In the genomic region with DNA sequence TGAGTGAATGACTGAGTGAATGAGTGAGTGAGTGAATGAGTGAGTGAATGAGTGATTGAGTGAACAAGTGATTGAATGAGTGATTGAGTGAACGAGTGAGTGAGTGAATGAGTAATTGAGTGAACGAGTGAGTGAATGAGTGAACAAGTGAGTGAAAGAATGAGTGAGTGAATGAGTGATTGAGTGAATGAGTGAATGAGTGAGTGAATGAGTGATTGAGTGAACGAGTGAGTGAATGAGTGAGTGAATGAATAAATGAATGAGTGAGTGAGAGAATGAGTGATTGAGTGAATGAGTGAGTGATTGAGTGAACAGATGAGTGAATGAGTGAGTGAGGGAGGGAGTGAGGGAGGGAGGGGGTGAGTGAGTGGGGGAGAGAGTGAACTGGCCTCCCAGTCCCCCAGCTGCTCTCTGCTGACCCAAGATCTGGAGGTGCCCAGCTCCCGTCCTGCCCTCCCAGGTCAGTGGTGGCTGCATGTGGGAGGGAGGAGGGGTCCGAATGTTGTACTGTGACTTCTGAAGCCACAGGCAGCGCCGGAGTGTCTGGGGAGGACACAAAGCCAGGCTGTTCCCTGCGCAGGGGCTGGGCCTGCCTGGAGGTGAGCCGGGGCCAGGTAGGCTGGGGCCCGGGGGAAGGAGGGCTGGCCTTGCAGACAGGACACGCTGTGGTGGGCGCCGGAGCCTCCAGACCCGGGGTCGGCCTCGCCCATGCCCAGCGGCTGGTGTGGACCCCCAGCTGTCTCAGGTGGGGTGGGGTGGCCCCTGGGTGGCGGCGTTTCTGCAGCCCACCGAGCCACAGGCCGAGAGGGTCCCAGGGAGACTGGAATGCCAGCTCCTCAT, we compare ENCODE assay signal across 16 cellular contexts. TPM values are rescaled to one million over a fixed set of nuclear protein-coding genes. Genes with fewer than 3 reads are reported as not detected.
DNase-seq lines count a peak whose midpoint lies in the region; ATAC-seq, FAIRE-seq and TF ChIP-seq lines count a peak whose summit lies in the region.
"Had no signal": no experiment of that assay in that cellular context is flagged by ENCODE, and none has a peak within 500 bp of the region (broad histone marks: within the 10 kb centered on the region; RNA-seq: fewer than 3 reads in every experiment).

No MANE protein-coding gene starts in this region.

- H3K4me3 ChIP-seq in K562 (no peak overlapping the region), esophagus squamous epithelium (no peak overlapping the region), left lung (no peak overlapping the region), ovary (no peak overlapping the region)
- H3K4me3 ChIP-seq: suprapubic skin had no signal

- CTCF ChIA-PET in activated CD4-positive, alpha-beta T cell treated with anti-CD3 and anti-CD28 coated beads for 36 hours (lab: Charles Lee), result no interaction called here
- CTCF ChIA-PET in HEK293T (lab: Yijun Ruan, JAX) (interaction anchor here (1.0 kb wide), 1 partner anchor 9 kb away, joined by 3 read pairs; no protein-coding TSS in a partner anchor), K562 (lab: Yijun Ruan, JAX; ENCODE audit: low intra/inter-chr PET ratio) (no interaction called here)

- H3K4me3 Mint-ChIP-seq in activated CD4-positive, alpha-beta T cell treated with anti-CD3 and anti-CD28 coated beads for 36 hours, result no peak overlapping the region
- H3K4me3 Mint-ChIP-seq in stimulated activated effector memory CD8-positive, alpha-beta T cell treated with anti-CD3 and anti-CD28 coated beads, Interleukin-12 subunit alpha, Interleukin-12 subunit beta, amount 100 ng/mL, for 72 hours, result no peak overlapping the region
- H3K4me3 Mint-ChIP-seq: activated CD4-positive, alpha-beta T cell treated with anti-CD3 and anti-CD28 coated beads, Interleukin-2, amount 10 ng/mL, durations not matched to agents 24 days and 14 days had no signal

- no peak overlapping the region for H3K27ac Mint-ChIP-seq in activated CD4-positive, alpha-beta T cell treated with anti-CD3 and anti-CD28 coated beads for 36 hours
- H3K27ac Mint-ChIP-seq in stimulated activated effector memory CD8-positive, alpha-beta T cell treated with anti-CD3 and anti-CD28 coated beads, Interleukin-12 subunit alpha, Interleukin-12 subunit beta, amount 100 ng/mL, for 72 hours, result no peak overlapping the region
- H3K27ac Mint-ChIP-seq: activated CD4-positive, alpha-beta T cell treated with anti-CD3 and anti-CD28 coated beads, Interleukin-2, amount 10 ng/mL, durations not matched to agents 24 days and 14 days had no signal

- no peak for TF ChIP-seq EP300 in K562 (IDR thresholded peaks at IDR 0.05; ENCODE audit: low read length)
- no peak for TF ChIP-seq EP300 in ovary (IDR thresholded peaks at IDR 0.05)

- no TSS peak for BruUV-seq in K562 (replicated peaks; lab: Mats Ljungman, UMichigan)

- 76% methylated on average over 12 of the region's 21 CpGs for WGBS in K562 (ENCODE audit: insufficient coverage, low coverage, missing lambda C conversion rate)
- WGBS in esophagus squamous epithelium, 2 donors, result 85 to 89% methylated on average over 13 to 15 of the region's 21 CpGs
- WGBS in ovary, 3 donors, result 85 to 90% (median 88%) methylated on average over 21 of the region's 21 CpGs

- intact Hi-C loops in activated CD4-positive, alpha-beta T cell treated with anti-CD3 and anti-CD28 coated beads for 36 hours (cut with DNase I, micrococcal nuclease), result no loop called here
- intact Hi-C loops in K562 (cut with micrococcal nuclease), result no loop called here
- intact Hi-C loops in esophagus squamous epithelium (cut with DNase I), result no loop called here
- intact Hi-C loops in left lung (cut with DNase I), result no loop called here
- intact Hi-C loops in ovary (cut with DNase I), result no loop called here

- POLR2A ChIA-PET in activated CD4-positive, alpha-beta T cell treated with anti-CD3 and anti-CD28 coated beads for 36 hours (lab: Charles Lee), result no interaction called here
- POLR2A ChIA-PET in HEK293T (lab: Yijun Ruan, JAX) (no interaction called here), K562 (lab: Yijun Ruan, JAX) (interaction anchor here (0.6 to 0.9 kb wide), 4 partner anchors 17 to 475 kb away, joined by 3 read pairs; no protein-coding TSS in a partner anchor)

- no peak for FAIRE-seq in K562 (lab: Jason Lieb, UNC)

- H4K20me1 ChIP-seq in K562 (replicated peaks; ENCODE audit: control insufficient read depth, insufficient read depth, low read length), result no peaks in the 10 kb centered on the region

- no peaks in the 10 kb centered on the region for H3K79me2 ChIP-seq in K562 (ENCODE audit: control insufficient read depth, insufficient read depth, low read length)

- H3K27me3 ChIP-seq in K562 (ENCODE audit: control insufficient read depth in 2 of 2, insufficient read depth in 2 of 2, low read length in 2 of 2) (no peaks in the 10 kb centered on the region), esophagus squamous epithelium (no peaks in the 10 kb centered on the region), left lung (no peaks in the 10 kb centered on the region), ovary (no peaks in the 10 kb centered on the region)
- H3K27me3 ChIP-seq: spleen, suprapubic skin had no signal

- no peaks in the 10 kb centered on the region for H3K36me3 Mint-ChIP-seq in activated CD4-positive, alpha-beta T cell treated with anti-CD3 and anti-CD28 coated beads for 36 hours (ENCODE audit: low read depth)
- H3K36me3 Mint-ChIP-seq in stimulated activated effector memory CD8-positive, alpha-beta T cell treated with anti-CD3 and anti-CD28 coated beads, Interleukin-12 subunit alpha, Interleukin-12 subunit beta, amount 100 ng/mL, for 72 hours, result no peaks in the 10 kb centered on the region

- in situ Hi-C loops in K562 (cut with MboI), result no loop called here

- no peak overlapping the region for H3K4me2 ChIP-seq in K562 (ENCODE audit: insufficient read depth, low read length)

- no peaks in the 10 kb centered on the region for H3K9me3 Mint-ChIP-seq in activated CD4-positive, alpha-beta T cell treated with anti-CD3 and anti-CD28 coated beads for 36 hours (ENCODE audit: low read depth)
- H3K9me3 Mint-ChIP-seq in stimulated activated effector memory CD8-positive, alpha-beta T cell treated with anti-CD3 and anti-CD28 coated beads, Interleukin-12 subunit alpha, Interleukin-12 subunit beta, amount 100 ng/mL, for 72 hours, result no peaks in the 10 kb centered on the region
- H3K9me3 Mint-ChIP-seq: activated CD4-positive, alpha-beta T cell treated with anti-CD3 and anti-CD28 coated beads, Interleukin-2, amount 10 ng/mL, durations not matched to agents 24 days and 14 days had no signal

- TF ChIP-seq RAD21 in K562 (CRISPR knock-in tag; conservative IDR thresholded peaks at IDR 0.05 in 1 of 2, IDR thresholded peaks at IDR 0.05 in 1 of 2), result no peak

- H3K4me1 ChIP-seq in K562 (replicated peaks in 1 of 2; ENCODE audit: control insufficient read depth in 2 of 2, insufficient read depth in 2 of 2, low read length in 2 of 2), result peaks cover 8 to 66% of the 10 kb centered on the region in 2 experiments; a peak in 3 of 5 replicates
- peaks cover 7 to 48% (median 16%) of the 10 kb centered on the region in 3 donors for H3K4me1 ChIP-seq in esophagus squamous epithelium
- H3K4me1 ChIP-seq in left lung, result peaks cover 0 to 36% of the 10 kb centered on the region in 2 donors
- H3K4me1 ChIP-seq in ovary (ENCODE audit: insufficient read depth), result no peaks in the 10 kb centered on the region

- TF ChIP-seq POLR2A in K562 (conservative IDR thresholded peaks at IDR 0.05) (no peak), esophagus squamous epithelium (IDR thresholded peaks at IDR 0.05) (no peak), ovary (IDR thresholded peaks at IDR 0.05) (no peak)

- peak overlapping the region in 1 of 2 experiments; percentile 71; a peak in 2 of 4 replicates for H3K9ac ChIP-seq in K562 (ENCODE audit: insufficient read depth in 1 of 2, low read depth in 2 of 2, low read length in 2 of 2)

- H3K36me3 ChIP-seq in K562 (ENCODE audit: control insufficient read depth, insufficient read depth, low read length) (no peaks in the 10 kb centered on the region), esophagus squamous epithelium (no peaks in the 10 kb centered on the region), left lung (no peaks in the 10 kb centered on the region), ovary (no peaks in the 10 kb centered on the region)
- H3K36me3 ChIP-seq: spleen, suprapubic skin had no signal

- peaks cover 16% of the 10 kb centered on the region for H3K4me1 Mint-ChIP-seq in activated CD4-positive, alpha-beta T cell treated with anti-CD3 and anti-CD28 coated beads for 36 hours
- H3K4me1 Mint-ChIP-seq in stimulated activated effector memory CD8-positive, alpha-beta T cell treated with anti-CD3 and anti-CD28 coated beads, Interleukin-12 subunit alpha, Interleukin-12 subunit beta, amount 100 ng/mL, for 72 hours, result peaks cover 18% of the 10 kb centered on the region

- no peak overlapping the region for H2AFZ ChIP-seq in K562 (ENCODE audit: low read depth, low read length)

- H3K27ac ChIP-seq in K562 (ENCODE audit: extremely low read depth, low read depth, low read length), result no peak overlapping the region
- no peak overlapping the region for H3K27ac ChIP-seq in esophagus squamous epithelium
- no peak overlapping the region for H3K27ac ChIP-seq in left lung
- no peak overlapping the region for H3K27ac ChIP-seq in ovary
- H3K27ac ChIP-seq: C4-2B, suprapubic skin had no signal

- ATAC-seq in activated CD4-positive, alpha-beta T cell treated with anti-CD3 and anti-CD28 coated beads for 36 hours, result peak; percentile 37
- ATAC-seq in K562 (peak; percentile 63), left lung (no peak)
- peak; percentile 31 for ATAC-seq in stimulated activated effector memory CD8-positive, alpha-beta T cell treated with anti-CD3 and anti-CD28 coated beads, Interleukin-12 subunit alpha, Interleukin-12 subunit beta, amount 100 ng/mL, for 72 hours

- peak; percentile 27 for DNase-seq in activated CD4-positive, alpha-beta T cell treated with anti-CD3 and anti-CD28 coated beads for 36 hours
- DNase-seq in activated CD4-positive, alpha-beta T cell treated with anti-CD3 and anti-CD28 coated beads, Interleukin-2, amount 50 U/mL, for 4 hours, result no peak
- DNase-seq in HEK293T (ENCODE audit: extremely low spot score), result no peak
- no peak for DNase-seq in K562 (ENCODE audit: extremely low read depth in 1 of 4, low spot score in 3 of 4)
- no peak for DNase-seq in stimulated activated effector memory CD8-positive, alpha-beta T cell treated with anti-CD3 and anti-CD28 coated beads, Interleukin-12 subunit alpha, Interleukin-12 subunit beta, amount 100 ng/mL, for 72 hours (ENCODE audit: low spot score in 2 of 2)
- DNase-seq in esophagus squamous epithelium (lab: John Stamatoyannopoulos, UW), result no peak
- DNase-seq in left lung, result no peak
- DNase-seq in ovary, result no peak
- DNase-seq: activated CD4-positive, alpha-beta T cell treated with anti-CD3 and anti-CD28 coated beads, Interleukin-2, amount 10 ng/mL, durations not matched to agents 24 days and 14 days; activated effector memory CD4-positive, alpha-beta T cell treated with anti-CD3 and anti-CD28 coated beads, Interleukin-2, amount 50 U/mL, for 16 hours; HCEC 1CT; NCI-H526 treated with DMSO at 0.1 percent for 48 hours; SIG-M5; spleen had no signal

- no peaks in the 10 kb centered on the region for H3K9me3 ChIP-seq in K562 (replicated peaks; ENCODE audit: control insufficient read depth, insufficient read depth, low read depth, low read length)
- no peaks in the 10 kb centered on the region for H3K9me3 ChIP-seq in esophagus squamous epithelium
- no peaks in the 10 kb centered on the region for H3K9me3 ChIP-seq in left lung
- no peaks in the 10 kb centered on the region for H3K9me3 ChIP-seq in ovary
- H3K9me3 ChIP-seq: suprapubic skin had no signal

- no peaks in the 10 kb centered on the region for H3K9me1 ChIP-seq in K562 (ENCODE audit: control insufficient read depth, insufficient read depth, low read length)

- TF ChIP-seq CTCF in K562 (IDR thresholded peaks at IDR 0.05 in 2 of 3, conservative IDR thresholded peaks at IDR 0.05 in 1 of 3; ENCODE audit: insufficient read depth in 2 of 3, low read depth in 1 of 3, low read length in 3 of 3), result no peak
- TF ChIP-seq CTCF in esophagus squamous epithelium (IDR thresholded peaks at IDR 0.05), result no peak
- TF ChIP-seq CTCF in left lung (IDR thresholded peaks at IDR 0.05), result no peak
- no peak for TF ChIP-seq CTCF in ovary (IDR thresholded peaks at IDR 0.05)

- H3K27me3 Mint-ChIP-seq in activated CD4-positive, alpha-beta T cell treated with anti-CD3 and anti-CD28 coated beads for 36 hours, result no peaks in the 10 kb centered on the region
- H3K27me3 Mint-ChIP-seq: activated CD4-positive, alpha-beta T cell treated with anti-CD3 and anti-CD28 coated beads, Interleukin-2, amount 10 ng/mL, durations not matched to agents 24 days and 14 days had no signal

RNA-seq across cellular contexts. Expression of gene PIM3, which starts 17.8 kb away (rescaled TPM):
- total RNA-seq in activated CD4-positive, alpha-beta T cell treated with anti-CD3 and anti-CD28 coated beads for 36 hours, result 100 to 1,000 TPM; 127 to 165 TPM
- total RNA-seq in K562 (2011; cell fraction: chromatin; rRNA removed; ENCODE audit: low replicate concordance), result 8.4 and 19.1 TPM in 2 replicates
- total RNA-seq in K562 (2011; cell fraction: nucleolus; rRNA removed), result 31.2 and 35.0 TPM in 2 replicates
- total RNA-seq in K562 (2011; cell fraction: nucleoplasm; rRNA removed), result 9.8 and 13.2 TPM in 2 replicates
- total RNA-seq in K562 (2014; rRNA removed) (37.0 and 41.1 TPM in 2 replicates), K562 (2014; rRNA removed; fragmentation: Illumina TruSeq; extraction: Trizol) (4.2 and 4.3 TPM in 2 replicates), K562 (2015; rRNA removed; fragmentation: Illumina TruSeq; extraction: Trizol) (11.9 and 13.8 TPM in 2 replicates), K562 (2021) (40.5 and 41.3 TPM in 2 replicates), esophagus squamous epithelium (10 to 100 TPM; 43.8 to 75.7 (median 52.1) TPM), left lung (100 to 1,000 TPM in 1 of 2 donors, 10 to 100 TPM in 1; 80.6 to 129 TPM), ovary (100 to 1,000 TPM in 1 of 7 donors, 10 to 100 TPM in 6; 29.7 to 291 (median 45.3) TPM)
- polyA plus RNA-seq in K562 (2011; rRNA removed) (5.3 and 8.0 TPM in 2 replicates), K562 (2014; fragmentation: Illumina TruSeq; extraction: Trizol) (4.4 and 11.4 TPM in 2 replicates), K562 (2014; fragmentation: Nextera tagmentation; extraction: Ambion mirVana) (under 1 TPM; 0.24 to 0.57 TPM), K562 (2014; rRNA removed) (34.1 and 35.4 TPM in 2 replicates), ovary (10 to 100 TPM in 1 of 2 donors, 1 to 10 TPM in 1; 7.3 to 34.1 TPM)
- 13.4 and 28.9 TPM in 2 replicates for polyA plus RNA-seq in K562 (2011; cell fraction: cytosol; rRNA removed)
- 36.6 and 49.9 TPM in 2 replicates for polyA plus RNA-seq in K562 (2011; cell fraction: nucleus; rRNA removed)
- polyA plus RNA-seq in K562 (2012), result 18.0 and 35.9 TPM in 2 replicates
- 0.99 and 1.4 TPM in 2 replicates for polyA minus RNA-seq in K562 (2011; rRNA and poly(A)+ RNA removed)
- 7.1 and 7.7 TPM in 2 replicates for polyA minus RNA-seq in K562 (2011; cell fraction: cytosol; rRNA and poly(A)+ RNA removed)
- 10.2 and 10.6 TPM in 2 replicates for polyA minus RNA-seq in K562 (2011; cell fraction: nucleus; rRNA and poly(A)+ RNA removed)

RNA-seq across cellular contexts. Expression of gene CRELD2, which starts 24.4 kb away (rescaled TPM):
- total RNA-seq in activated CD4-positive, alpha-beta T cell treated with anti-CD3 and anti-CD28 coated beads for 36 hours, result 10 to 100 TPM; 15.2 to 16.4 TPM
- total RNA-seq in K562 (2011; cell fraction: chromatin; rRNA removed; ENCODE audit: low replicate concordance), result 25.0 and 46.1 TPM in 2 replicates
- total RNA-seq in K562 (2011; cell fraction: nucleolus; rRNA removed), result 45.8 and 49.4 TPM in 2 replicates
- 32.0 and 37.3 TPM in 2 replicates for total RNA-seq in K562 (2011; cell fraction: nucleoplasm; rRNA removed)
- 25.3 and 33.2 TPM in 2 replicates for total RNA-seq in K562 (2014; rRNA removed)
- 4.9 and 6.3 TPM in 2 replicates for total RNA-seq in K562 (2014; rRNA removed; fragmentation: Illumina TruSeq; extraction: Trizol)
- total RNA-seq in K562 (2015; rRNA removed; fragmentation: Illumina TruSeq; extraction: Trizol), result 10.1 and 10.7 TPM in 2 replicates
- 19.5 and 19.8 TPM in 2 replicates for total RNA-seq in K562 (2021)
- 8.8 and 12.4 TPM in 2 replicates for polyA plus RNA-seq in K562 (2011; rRNA removed)
- 12.4 and 16.3 TPM in 2 replicates for polyA plus RNA-seq in K562 (2011; cell fraction: cytosol; rRNA removed)
- 34.7 and 37.7 TPM in 2 replicates for polyA plus RNA-seq in K562 (2011; cell fraction: nucleus; rRNA removed)
- 18.1 and 28.6 TPM in 2 replicates for polyA plus RNA-seq in K562 (2012)
- polyA plus RNA-seq in K562 (2014; fragmentation: Illumina TruSeq; extraction: Trizol), result 6.3 and 9.3 TPM in 2 replicates
- 1 to 10 TPM in 1 of 2 experiments, under 1 TPM in 1; 0.96 to 1.5 TPM for polyA plus RNA-seq in K562 (2014; fragmentation: Nextera tagmentation; extraction: Ambion mirVana)
- polyA plus RNA-seq in K562 (2014; rRNA removed), result 19.9 and 22.4 TPM in 2 replicates
- polyA minus RNA-seq in K562 (2011; rRNA and poly(A)+ RNA removed), result 2.1 and 2.4 TPM in 2 replicates
- 5.1 and 6.0 TPM in 2 replicates for polyA minus RNA-seq in K562 (2011; cell fraction: cytosol; rRNA and poly(A)+ RNA removed)
- 5.1 and 5.8 TPM in 2 replicates for polyA minus RNA-seq in K562 (2011; cell fraction: nucleus; rRNA and poly(A)+ RNA removed)
- total RNA-seq in esophagus squamous epithelium, result 10 to 100 TPM; 22.7 to 45.7 (median 35.5) TPM
- 10 to 100 TPM; 59.7 to 79.7 TPM for total RNA-seq in left lung
- total RNA-seq in ovary, result 10 to 100 TPM; 12.9 to 53.4 (median 27.8) TPM
- polyA plus RNA-seq in ovary, result 10 to 100 TPM in 1 of 2 donors, 1 to 10 TPM in 1; 9.5 to 21.4 TPM

RNA-seq across cellular contexts. Expression of gene ALG12, which starts 24.5 kb away (rescaled TPM):
- total RNA-seq in activated CD4-positive, alpha-beta T cell treated with anti-CD3 and anti-CD28 coated beads for 36 hours, result 10 to 100 TPM; 13.6 to 13.7 TPM
- 6.2 and 18.5 TPM in 2 replicates for total RNA-seq in K562 (2011; cell fraction: chromatin; rRNA removed; ENCODE audit: low replicate concordance)
- total RNA-seq in K562 (2011; cell fraction: nucleolus; rRNA removed), result 20.3 and 21.8 TPM in 2 replicates
- 13.6 and 15.7 TPM in 2 replicates for total RNA-seq in K562 (2011; cell fraction: nucleoplasm; rRNA removed)
- total RNA-seq in K562 (2014; rRNA removed), result 3.4 and 5.8 TPM in 2 replicates
- 0.83 and 2.0 TPM in 2 replicates for total RNA-seq in K562 (2014; rRNA removed; fragmentation: Illumina TruSeq; extraction: Trizol)
- 3.7 and 3.8 TPM in 2 replicates for total RNA-seq in K562 (2015; rRNA removed; fragmentation: Illumina TruSeq; extraction: Trizol)
- total RNA-seq in K562 (2021), result 8.5 and 11.0 TPM in 2 replicates
- 2.6 and 3.9 TPM in 2 replicates for polyA plus RNA-seq in K562 (2011; rRNA removed)
- polyA plus RNA-seq in K562 (2011; cell fraction: cytosol; rRNA removed), result 2.9 and 4.5 TPM in 2 replicates
- 14.0 and 20.4 TPM in 2 replicates for polyA plus RNA-seq in K562 (2011; cell fraction: nucleus; rRNA removed)
- polyA plus RNA-seq in K562 (2012), result 8.3 and 9.5 TPM in 2 replicates
- polyA plus RNA-seq in K562 (2014; fragmentation: Illumina TruSeq; extraction: Trizol), result 4.0 and 7.3 TPM in 2 replicates
- under 1 TPM; 0.20 to 0.62 TPM for polyA plus RNA-seq in K562 (2014; fragmentation: Nextera tagmentation; extraction: Ambion mirVana)
- polyA plus RNA-seq in K562 (2014; rRNA removed), result 4.9 and 5.8 TPM in 2 replicates
- 2.2 and 3.7 TPM in 2 replicates for polyA minus RNA-seq in K562 (2011; rRNA and poly(A)+ RNA removed)
- polyA minus RNA-seq in K562 (2011; cell fraction: cytosol; rRNA and poly(A)+ RNA removed), result 3.6 and 3.7 TPM in 2 replicates
- 1.4 and 2.8 TPM in 2 replicates for polyA minus RNA-seq in K562 (2011; cell fraction: nucleus; rRNA and poly(A)+ RNA removed)
- total RNA-seq in esophagus squamous epithelium, result 10 to 100 TPM; 12.8 to 16.6 (median 13.0) TPM
- total RNA-seq in left lung, result 10 to 100 TPM; 29.4 to 35.2 TPM
- 10 to 100 TPM; 10.5 to 19.2 (median 15.5) TPM for total RNA-seq in ovary
- polyA plus RNA-seq in ovary, result 10 to 100 TPM in 1 of 2 donors, 1 to 10 TPM in 1; 3.5 to 10.3 TPM
